15 cellular contexts compared by ENCODE assay signal in the genomic region with DNA sequence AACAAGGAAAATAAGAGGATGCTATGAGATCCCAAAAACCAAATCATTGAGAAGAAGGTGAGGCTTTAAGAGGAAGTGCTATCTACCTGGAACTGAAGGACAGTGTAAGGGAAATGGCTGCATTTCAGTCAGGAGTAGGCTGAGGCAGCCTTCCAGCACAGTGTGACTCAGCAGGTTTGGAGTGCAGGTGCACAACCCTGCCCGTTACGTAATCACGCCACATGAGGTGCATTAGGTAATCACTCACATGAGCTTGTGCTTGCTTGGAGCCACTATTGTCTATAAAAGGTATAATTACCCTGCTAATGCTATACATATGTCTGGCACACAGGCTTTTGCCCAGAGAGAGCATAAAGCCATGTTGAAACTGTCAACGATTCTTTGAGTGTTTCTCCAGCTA.
DNase-seq lines count a peak whose midpoint lies in the region; ATAC-seq and TF ChIP-seq lines count a peak whose summit lies in the region.
"Had no signal": no experiment of that assay in that cellular context is flagged by ENCODE, and none has a peak within 500 bp of the region (broad histone marks: within the 10 kb centered on the region; RNA-seq: fewer than 3 reads in every experiment).

No MANE protein-coding gene starts in this region.

- in situ Hi-C loops in KBM-7 (cut with MboI; ENCODE audit: low pct_unique_long_range_greater_than_20kb, low sequenced_read_pairs) = no loop called here

- DNase-seq in Daoy (ENCODE audit: low read depth) (peak; percentile 3), KBM-7 (peak; percentile 16), amniotic epithelial cell (ENCODE audit: low read depth) (peak; percentile 4), iris pigment epithelial cell (ENCODE audit: low read depth) (peak; percentile 5), NCI-H1092 (lab: John Stamatoyannopoulos, UW) (no peak), dorsolateral prefrontal cortex (no peak)
- no peak for DNase-seq in stimulated activated CD4-positive, alpha-beta T cell treated with anti-CD3 and anti-CD28 coated beads, Interleukin-12 subunit alpha, Interleukin-12 subunit beta, amount 100 ng/mL, for 4 hours
- DNase-seq: activated CD4-positive, alpha-beta memory T cell treated with anti-CD3 and anti-CD28 coated beads, Interleukin-2, amount 10 ng/mL, durations not matched to agents 7 days and 5 days; adrenal gland; HCEC 1CT; heart left ventricle; NCI-H187 treated with DMSO at 0.1 percent for 48 hours; small intestine had no signal

- H3K27me3 ChIP-seq in dorsolateral prefrontal cortex = no peaks in the 10 kb centered on the region
- H3K27me3 ChIP-seq: adrenal gland, heart left ventricle had no signal

- TF ChIP-seq CTCF in dorsolateral prefrontal cortex (IDR thresholded peaks at IDR 0.05 in 54 of 56, conservative IDR thresholded peaks at IDR 0.05 in 2 of 56; ENCODE audit: low read depth in 1 of 56, partially characterized antibody in 56 of 56) = no peak

- no peak for ATAC-seq in GM19395 (IDR thresholded peaks at IDR 0.05; ENCODE audit: unreplicated experiment)

- no peak overlapping the region for H3K4me3 ChIP-seq in dorsolateral prefrontal cortex
- H3K4me3 ChIP-seq: adrenal gland, heart left ventricle had no signal

- H3K27ac ChIP-seq in dorsolateral prefrontal cortex = no peak overlapping the region
- H3K27ac ChIP-seq: adrenal gland, parathyroid adenoma had no signal

- intact Hi-C loops in dorsolateral prefrontal cortex (cut with DNase I) = no loop called here

Comparison
In these comparisons a context has a peak if more than half of its experiments do, and no peak if none do; other contexts are left out.
1. DNase-seq: peak in Daoy (single experiment), KBM-7 (single experiment), amniotic epithelial cell (single experiment) and iris pigment epithelial cell (single experiment); none in stimulated activated CD4-positive, alpha-beta T cell treated with anti-CD3 and anti-CD28 coated beads, Interleukin-12 subunit alpha, Interleukin-12 subunit beta, amount 100 ng/mL, for 4 hours (single experiment), NCI-H1092 (single experiment) and dorsolateral prefrontal cortex (0 of 10).